ENCODE assay signal across 30 cellular contexts in the genomic region with DNA sequence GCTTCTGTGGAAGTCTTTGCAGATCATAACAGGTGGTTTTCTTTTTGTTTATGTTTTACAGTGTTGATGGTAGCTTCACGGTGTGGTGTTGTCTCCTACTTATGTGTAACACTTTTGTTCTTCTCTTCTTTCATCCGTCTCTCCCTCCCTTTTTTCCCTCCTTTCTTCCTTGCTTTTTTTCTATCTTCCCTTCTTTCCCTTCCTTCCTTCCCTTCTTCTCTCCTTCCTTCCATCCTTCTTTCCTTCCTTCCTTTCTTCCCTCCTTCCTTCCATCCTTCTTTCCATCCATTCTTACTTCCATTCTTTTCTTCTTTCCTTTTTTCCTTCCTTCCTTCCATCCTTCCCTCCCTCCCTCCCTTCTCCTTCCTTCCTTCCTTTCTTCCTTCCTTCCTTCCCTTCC. TPM values are rescaled to one million over a fixed set of nuclear protein-coding genes. Genes with fewer than 3 reads are reported as not detected.
"Had no signal": no experiment of that assay in that cellular context is flagged by ENCODE, and none has a peak within 500 bp of the region (broad histone marks: within the 10 kb centered on the region; RNA-seq: fewer than 3 reads in every experiment).

No MANE protein-coding gene starts in this region.

- H3K9me3 Mint-ChIP-seq: dendritic cell treated with granulocyte-macrophage colony-stimulating factor and Interleukin-4, amounts not matched to agents 40 ng/mL and 50 ng/mL, for 4 days; effector memory CD8-positive, alpha-beta T cell; endodermal cell had no signal

- H3K4me3 Mint-ChIP-seq: dendritic cell treated with granulocyte-macrophage colony-stimulating factor and Interleukin-4, amounts not matched to agents 40 ng/mL and 50 ng/mL, for 4 days; effector memory CD8-positive, alpha-beta T cell; endodermal cell had no signal

- DNase-seq: colonic mucosa; cortex of kidney; dermis blood vessel endothelial cell; dorsolateral prefrontal cortex; effector CD4-positive, alpha-beta T cell; effector CD8-positive, alpha-beta T cell; effector memory CD4-positive, alpha-beta T cell; effector memory CD8-positive, alpha-beta T cell; endodermal cell; erythroblast; esophagus squamous epithelium; foreskin fibroblast; foreskin keratinocyte; foreskin melanocyte; gastrocnemius medialis; glutamatergic neuron; head of caudate nucleus; heart left ventricle; heart right ventricle had no signal

- H3K36me3 ChIP-seq: colonic mucosa, esophagus muscularis mucosa, esophagus squamous epithelium, gastrocnemius medialis, gastroesophageal sphincter, heart left ventricle, heart right ventricle had no signal

- FAIRE-seq: endometrium, endothelial cell of umbilical vein, frontal cortex had no signal

- H3K27ac ChIP-seq: colonic mucosa, coronary artery, dorsolateral prefrontal cortex, epithelial cell of prostate, esophagus muscularis mucosa, esophagus squamous epithelium, foreskin keratinocyte, gastrocnemius medialis, gastroesophageal sphincter, heart left ventricle, heart right ventricle, hepatocyte had no signal

- H3K4me2 ChIP-seq: hepatocyte had no signal

- H3K79me2 ChIP-seq: hepatocyte had no signal

- ATAC-seq: effector memory CD8-positive, alpha-beta T cell; esophagus mucosa; gastrocnemius medialis; gastroesophageal sphincter; heart left ventricle; heart right ventricle had no signal

- H2AFZ ChIP-seq: hepatocyte had no signal

- H3K27me3 ChIP-seq: colonic mucosa, foreskin keratinocyte, gastrocnemius medialis, heart left ventricle, heart right ventricle, hepatocyte had no signal

- H3K4me1 ChIP-seq: colonic mucosa, esophagus muscularis mucosa, esophagus squamous epithelium, foreskin keratinocyte, gastrocnemius medialis, gastroesophageal sphincter, heart left ventricle, heart right ventricle had no signal

- H3K27me3 Mint-ChIP-seq: dendritic cell treated with granulocyte-macrophage colony-stimulating factor and Interleukin-4, amounts not matched to agents 40 ng/mL and 50 ng/mL, for 4 days had no signal

- H3K4me3 ChIP-seq: colonic mucosa, coronary artery, dorsolateral prefrontal cortex, esophagus muscularis mucosa, esophagus squamous epithelium, gastrocnemius medialis, gastroesophageal sphincter, heart left ventricle, heart right ventricle, hepatocyte had no signal

- H3K9me3 ChIP-seq: colonic mucosa, esophagus muscularis mucosa, esophagus squamous epithelium, gastrocnemius medialis, gastroesophageal sphincter, heart left ventricle, heart right ventricle had no signal

- H3K27ac Mint-ChIP-seq: dendritic cell treated with granulocyte-macrophage colony-stimulating factor and Interleukin-4, amounts not matched to agents 40 ng/mL and 50 ng/mL, for 4 days; effector memory CD8-positive, alpha-beta T cell; endodermal cell had no signal

RNA-seq across cellular contexts. Expression of a gene that starts 31.4 kb away (rescaled TPM):
- total RNA-seq: endothelial cell of umbilical vein, fibroblast of villous mesenchyme had no signal
- polyA plus RNA-seq: endothelial cell of umbilical vein had no signal
